Comparison of ENCODE assay signal across 12 cellular contexts in genomic region chr11:66691311-66691980, GRCh38. TPM values are rescaled to one million over a fixed set of nuclear protein-coding genes. Genes with fewer than 3 reads are reported as not detected.
DNase-seq lines count a peak whose midpoint lies in the region; ATAC-seq, FAIRE-seq and TF ChIP-seq lines count a peak whose summit lies in the region.
"Had no signal": no experiment of that assay in that cellular context is flagged by ENCODE, and none has a peak within 500 bp of the region (broad histone marks: within the 10 kb centered on the region; RNA-seq: fewer than 3 reads in every experiment).

No MANE protein-coding gene starts in this region.

- no peak overlapping the region for H2BK15ac ChIP-seq in H9 (ENCODE audit: low read depth, low read length)
- no peak overlapping the region for H2BK15ac ChIP-seq in H1 (ENCODE audit: low read length)

- peaks cover 14 to 92% (median 91%) of the 10 kb centered on the region in 3 experiments for H3K36me3 Mint-ChIP-seq in H9 (ENCODE audit: insufficient read depth in 1 of 3, low read depth in 3 of 3)
- H3K36me3 Mint-ChIP-seq: CD8-positive, alpha-beta memory T cell; IgD-negative memory B cell had no signal

- TF ChIP-seq EP300 in H1 (IDR thresholded peaks at IDR 0.05; ENCODE audit: borderline replicate concordance in 1 of 2, low read depth in 2 of 2, low read length in 2 of 2) = no peak

- H3K9me3 ChIP-seq in H9 (ENCODE audit: control insufficient read depth, low read depth, low read length) = no peaks in the 10 kb centered on the region
- no peaks in the 10 kb centered on the region for H3K9me3 ChIP-seq in H1 (ENCODE audit: insufficient read depth in 2 of 2, low read depth in 1 of 2, low read length in 1 of 2)
- H3K9me3 ChIP-seq in osteoblast (ENCODE audit: low read depth, low read length) = no peaks in the 10 kb centered on the region
- H3K9me3 ChIP-seq in aorta (ENCODE audit: control insufficient read depth, low read length) = no peaks in the 10 kb centered on the region
- no peaks in the 10 kb centered on the region for H3K9me3 ChIP-seq in Karpas-422 (ENCODE audit: low read length)

- no peaks in the 10 kb centered on the region for H3K27me3 ChIP-seq in H9 (ENCODE audit: insufficient read depth, low read length)
- H3K27me3 ChIP-seq in H1 (replicated peaks in 1 of 4; ENCODE audit: control insufficient read depth in 3 of 4, extremely low read depth in 1 of 4, insufficient read depth in 3 of 4, low read length in 3 of 4) = no peaks in the 10 kb centered on the region
- H3K27me3 ChIP-seq in osteoblast (ENCODE audit: insufficient read depth, low read length) = peaks cover 5% of the 10 kb centered on the region
- H3K27me3 ChIP-seq in aorta (ENCODE audit: control insufficient read depth in 1 of 2, insufficient read depth in 2 of 2, low read length in 1 of 2) = no peaks in the 10 kb centered on the region
- H3K27me3 ChIP-seq in Karpas-422 (ENCODE audit: low read length) = no peaks in the 10 kb centered on the region

- H3K27me3 Mint-ChIP-seq in H9 (ENCODE audit: low read depth) = no peaks in the 10 kb centered on the region
- H3K27me3 Mint-ChIP-seq: IgD-negative memory B cell had no signal

- H4K5ac ChIP-seq in H9 (ENCODE audit: insufficient read length, low read depth, low read length) (no peak overlapping the region), H1 (ENCODE audit: insufficient read length, low read depth, low read length) (no peak overlapping the region)

- no peaks in the 10 kb centered on the region for H4K20me1 ChIP-seq in H9 (ENCODE audit: control insufficient read depth, insufficient read depth, insufficient read length)
- peaks cover 0 to 7% of the 10 kb centered on the region in 2 experiments for H4K20me1 ChIP-seq in H1 (replicated peaks in 1 of 2; ENCODE audit: control insufficient read depth in 1 of 2, insufficient read depth in 2 of 2, low read length in 2 of 2)
- no peaks in the 10 kb centered on the region for H4K20me1 ChIP-seq in osteoblast (ENCODE audit: insufficient read depth, low read length)
- H4K20me1 ChIP-seq in Karpas-422 (ENCODE audit: insufficient read depth, low read depth, low read length) = no peaks in the 10 kb centered on the region

- H2BK12ac ChIP-seq in H9 (ENCODE audit: insufficient read length, low read depth, low read length) (no peak overlapping the region), H1 (ENCODE audit: low read depth, low read length) (no peak overlapping the region)

- H3K56ac ChIP-seq in H9 (ENCODE audit: insufficient read length, low read depth, low read length) (no peak overlapping the region), H1 (replicated peaks; ENCODE audit: insufficient read length, low read depth, low read length) (no peak overlapping the region)

- H3K27ac ChIP-seq in H9 (ENCODE audit: insufficient read length, low read depth, low read length) = no peak overlapping the region
- H3K27ac ChIP-seq in H1 (ENCODE audit: low read depth, low read length) = no peak overlapping the region
- no peak overlapping the region for H3K27ac ChIP-seq in osteoblast (ENCODE audit: low read depth, low read length)
- no peak overlapping the region for H3K27ac ChIP-seq in aorta (ENCODE audit: low read depth in 1 of 2, low read length in 2 of 2)
- no peak overlapping the region for H3K27ac ChIP-seq in Karpas-422 (ENCODE audit: low read length)
- H3K27ac ChIP-seq: KMS-11 had no signal

- H3K4me1 ChIP-seq in H9 (ENCODE audit: insufficient read depth, low read length) (no peaks in the 10 kb centered on the region), H1 (replicated peaks in 1 of 4; ENCODE audit: control insufficient read depth in 3 of 4, insufficient read depth in 4 of 4, low read length in 3 of 4) (peaks cover 0 to 3% (median 1%) of the 10 kb centered on the region in 4 experiments; a peak in 2 of 7 replicates), osteoblast (ENCODE audit: insufficient read depth, low read length) (no peaks in the 10 kb centered on the region), aorta (ENCODE audit: control insufficient read depth in 1 of 2, insufficient read depth in 2 of 2, low read length in 2 of 2) (no peaks in the 10 kb centered on the region), Karpas-422 (ENCODE audit: low read length) (peaks cover 4% of the 10 kb centered on the region; the same call in 1 of the 2 replicates)

- H3K23me2 ChIP-seq in H9 (ENCODE audit: insufficient read length, low read depth, low read length, poor library complexity, severe bottlenecking) (no peaks in the 10 kb centered on the region), H1 (ENCODE audit: low read depth, low read length) (no peaks in the 10 kb centered on the region)

- H3K23ac ChIP-seq in H9 (ENCODE audit: insufficient read length, low read depth, low read length) (no peak overlapping the region), H1 (ENCODE audit: insufficient read length) (no peak overlapping the region)

- peak overlapping the region in 2 of 3 experiments; percentile 25 to 33; a peak in 2 of 7 replicates for H3K27ac Mint-ChIP-seq in H9
- H3K27ac Mint-ChIP-seq: CD8-positive, alpha-beta memory T cell; IgD-negative memory B cell had no signal

- H3K4me3 ChIP-seq in H1 (ENCODE audit: extremely low read depth in 1 of 4, insufficient read depth in 2 of 4, low read depth in 3 of 4, low read length in 4 of 4) (no peak overlapping the region), osteoblast (ENCODE audit: insufficient read depth, low read length) (no peak overlapping the region), aorta (ENCODE audit: low read length in 2 of 2) (no peak overlapping the region), Karpas-422 (ENCODE audit: low read length) (no peak overlapping the region)

- H3T11ph ChIP-seq in H9 (ENCODE audit: low read length) = no peak overlapping the region

- H3K36me3 ChIP-seq in H1 (ENCODE audit: control insufficient read depth in 2 of 4, insufficient read depth in 4 of 4, low read length in 3 of 4) (peaks cover 29 to 64% (median 56%) of the 10 kb centered on the region in 4 experiments; a peak in 7 of 8 replicates), osteoblast (ENCODE audit: insufficient read depth, low read length) (no peaks in the 10 kb centered on the region), aorta (ENCODE audit: control insufficient read depth in 1 of 2, insufficient read depth in 2 of 2, low read length in 1 of 2) (no peaks in the 10 kb centered on the region), Karpas-422 (ENCODE audit: insufficient read depth, low read length) (no peaks in the 10 kb centered on the region)

- no peak for DNase-seq in H9
- DNase-seq in H1 (ENCODE audit: low read depth in 1 of 2, low spot score in 2 of 2) = no peak
- DNase-seq in osteoblast (ENCODE audit: insufficient read length, low spot score, missing footprints) = peak; percentile 60
- peak; percentile 21 to 71 for DNase-seq in aorta
- DNase-seq in Karpas-422 = no peak
- DNase-seq in activated gamma-delta T cell treated with Interleukin-2 at 50 U/mL for 16 hours = no peak
- DNase-seq: DMS 273 treated with DMSO at 0.1 percent for 48 hours had no signal

- H3K79me1 ChIP-seq in H9 (ENCODE audit: insufficient read depth, low read depth, low read length, poor library complexity, severe bottlenecking) (no peaks in the 10 kb centered on the region), H1 (ENCODE audit: low read depth, low read length) (no peaks in the 10 kb centered on the region)

- H3K79me2 ChIP-seq in H9 (ENCODE audit: insufficient read depth, low read length) (no peaks in the 10 kb centered on the region), H1 (ENCODE audit: control insufficient read depth in 1 of 2, insufficient read depth in 2 of 2, low read length in 2 of 2) (no peaks in the 10 kb centered on the region), osteoblast (ENCODE audit: insufficient read depth, low read length) (no peaks in the 10 kb centered on the region), Karpas-422 (ENCODE audit: low read length) (no peaks in the 10 kb centered on the region)

- peaks cover 5 to 8% of the 10 kb centered on the region in 2 experiments; a peak in 1 of 4 replicates for H3K4me1 Mint-ChIP-seq in H9

- H2AK5ac ChIP-seq in H9 (ENCODE audit: insufficient read length, low read length) (no peak overlapping the region), H1 (ENCODE audit: low read depth, low read length) (no peak overlapping the region)

- no peak overlapping the region for H2AFZ ChIP-seq in H9 (ENCODE audit: low read length)
- H2AFZ ChIP-seq in H1 (ENCODE audit: low read length) = no peak overlapping the region
- H2AFZ ChIP-seq in osteoblast (ENCODE audit: low read length) = no peak overlapping the region
- no peak overlapping the region for H2AFZ ChIP-seq in Karpas-422 (ENCODE audit: low read length)

- H3K14ac ChIP-seq in H9 (ENCODE audit: insufficient read depth, low read length) = no peak overlapping the region
- H3K14ac ChIP-seq in H1 (ENCODE audit: insufficient read length) = no peak overlapping the region

- FAIRE-seq in H1 (lab: Jason Lieb, UNC) = no peak
- FAIRE-seq: GM18507 had no signal

- H3K4me2 ChIP-seq in H9 (ENCODE audit: insufficient read depth, insufficient read length, low read length) = no peak overlapping the region
- no peak overlapping the region for H3K4me2 ChIP-seq in H1 (ENCODE audit: insufficient read depth in 1 of 2, low read depth in 2 of 2, low read length in 2 of 2)
- H3K4me2 ChIP-seq in osteoblast (ENCODE audit: insufficient read depth, low read length) = no peak overlapping the region
- no peak overlapping the region for H3K4me2 ChIP-seq in Karpas-422 (ENCODE audit: low read depth, low read length, poor library complexity, severe bottlenecking)
- H3K4me2 ChIP-seq: KMS-11 had no signal

- no peak overlapping the region for H2BK5ac ChIP-seq in H9 (ENCODE audit: insufficient read length, low read length)
- H2BK5ac ChIP-seq in H1 (ENCODE audit: low read depth, low read length) = no peak overlapping the region

- CTCF ChIA-PET in H1 (lab: Charles Lee; ENCODE audit: partially characterized antibody) = interaction anchor here (0.6 to 7.5 kb wide), 5 partner anchors 141 to 787 kb away, joined by 3 to 90 read pairs (median 4); no protein-coding TSS in a partner anchor

- H3K9ac ChIP-seq in H9 (ENCODE audit: extremely low read depth, insufficient read length, low read length) (no peak overlapping the region), H1 (replicated peaks in 1 of 4; ENCODE audit: extremely low read depth in 1 of 4, low read depth in 3 of 4, low read length in 3 of 4) (no peak overlapping the region), Karpas-422 (ENCODE audit: low read length) (no peak overlapping the region)
- H3K9ac ChIP-seq: KMS-11 had no signal

- H2BK120ac ChIP-seq in H9 (ENCODE audit: low read depth, low read length, poor library complexity, severe bottlenecking) = no peak overlapping the region
- no peak overlapping the region for H2BK120ac ChIP-seq in H1 (replicated peaks; ENCODE audit: low read depth, low read length)

- no peak overlapping the region for H3K4me3 Mint-ChIP-seq in H9
- H3K4me3 Mint-ChIP-seq: CD8-positive, alpha-beta memory T cell; IgD-negative memory B cell had no signal

- POLR2A ChIA-PET in H1 (lab: Charles Lee; ENCODE audit: partially characterized antibody) = interaction anchor here (1.6 kb wide), 1 partner anchor 126 kb away, joined by 4 read pairs; no protein-coding TSS in a partner anchor

- H4K8ac ChIP-seq in H9 (replicated peaks; ENCODE audit: insufficient read length, low read depth, low read length) (no peak overlapping the region), H1 (ENCODE audit: extremely low read depth, insufficient read depth, low read length) (peak overlapping the region; percentile 18; the same call in 1 of the 2 replicates)

- no peak for TF ChIP-seq RAD21 in H1 (IDR thresholded peaks at IDR 0.05 in 1 of 2, conservative IDR thresholded peaks at IDR 0.05 in 1 of 2; ENCODE audit: low read depth in 2 of 2, low read length in 2 of 2)

- TF ChIP-seq POLR2A in H1 (IDR thresholded peaks at IDR 0.05; ENCODE audit: control extremely low read depth in 1 of 2, low read depth in 2 of 2, low read length in 2 of 2) = no peak

- H4K91ac ChIP-seq in H9 (ENCODE audit: insufficient read length, low read depth, low read length) (no peak overlapping the region), H1 (replicated peaks; ENCODE audit: insufficient read length, low read length) (no peak overlapping the region)

- intact Hi-C loops in aorta (cut with DNase I) = loop anchor here in 1 of 2 donors (5.0 kb wide), 1 partner anchor 191 kb away; no protein-coding TSS in a partner anchor

- H2BK20ac ChIP-seq in H9 (ENCODE audit: low read depth, low read length, poor library complexity, severe bottlenecking) (no peak overlapping the region), H1 (ENCODE audit: low read length) (no peak overlapping the region)

- no CpG with 5 or more reads among the region's 38 CpGs for WGBS in H9 (ENCODE audit: extremely low coverage, insufficient read length, low lambda C conversion rate)
- WGBS in H1 (ENCODE audit: extremely low coverage in 1 of 2, insufficient coverage in 1 of 2, insufficient read length in 1 of 2, insufficient replicate concordance in 2 of 2, low coverage in 1 of 2, low lambda C conversion rate in 2 of 2, missing lambda C conversion rate in 1 of 2), 2 experiments = 89% methylated on average over 37 of the region's 38 CpGs; no CpG with 5 or more reads in 1 of the 2 experiments
- 93 to 94% methylated on average over 38 of the region's 38 CpGs for WGBS in aorta, 2 donors

- H3K4ac ChIP-seq in H9 (ENCODE audit: low read depth, low read length) (no peak overlapping the region), H1 (replicated peaks; ENCODE audit: insufficient read length, low read depth, low read length) (no peak overlapping the region)

- H3K18ac ChIP-seq in H9 (ENCODE audit: insufficient read length, low read depth, low read length) = no peak overlapping the region
- H3K18ac ChIP-seq in H1 (ENCODE audit: extremely low read depth, low read length) = no peak overlapping the region

- H3K9me2 ChIP-seq in Karpas-422 (replicated peaks; ENCODE audit: insufficient read depth, low read length) = no peaks in the 10 kb centered on the region

- H3K9me3 Mint-ChIP-seq in H9 = no peaks in the 10 kb centered on the region; a peak in 1 of 5 replicates
- H3K9me3 Mint-ChIP-seq: CD8-positive, alpha-beta memory T cell; IgD-negative memory B cell had no signal

- ATAC-seq in aorta (ENCODE audit: low FRiP score) (no peak), HG03457 (IDR thresholded peaks at IDR 0.05; ENCODE audit: unreplicated experiment) (no peak)

- no peak for TF ChIP-seq CTCF in H9 (conservative IDR thresholded peaks at IDR 0.05)
- no peak for TF ChIP-seq CTCF in H1 (IDR thresholded peaks at IDR 0.05; ENCODE audit: control extremely low read depth in 1 of 3, insufficient read depth in 1 of 3, low read depth in 1 of 3, low read length in 3 of 3)
- no peak for TF ChIP-seq CTCF in osteoblast (IDR thresholded peaks at IDR 0.05; ENCODE audit: extremely low read depth, low read depth, low read length)

RNA-seq across cellular contexts. Expression of gene RBM4B, which starts 13.8 kb away (rescaled TPM):
- total RNA-seq in H9 (2021) (34.0 and 36.9 TPM in 2 replicates), osteoblast (19.2 and 21.8 TPM in 2 replicates), aorta (10 to 100 TPM in 1 of 2 donors, 1 to 10 TPM in 1; 9.2 to 16.5 TPM)
- 27.5 and 30.6 TPM in 2 replicates for total RNA-seq in H1 (2021; fragmentation: NEBNext Ultra II Directional; extraction: Animal tissue kit (Norgen Biotek cat#: 25700))
- polyA plus RNA-seq in H1 (2011; rRNA removed) (19.2 and 30.5 TPM in 2 replicates), aorta (10 to 100 TPM in 1 of 2 donors, 1 to 10 TPM in 1; 7.3 to 12.3 TPM)
- 32.9 TPM for polyA plus RNA-seq in H1 (2011; cell fraction: cytosol; rRNA removed)
- 37.4 TPM for polyA plus RNA-seq in H1 (2011; cell fraction: nucleus; rRNA removed)
- polyA plus RNA-seq in H1 (2012, experiment 1 of 2) = 25.2 to 37.5 TPM (median 29.7 TPM) in 4 replicates
- 7.2 TPM for polyA plus RNA-seq in H1 (2012, experiment 2 of 2)
- 25.9 TPM for polyA plus RNA-seq in H1 (2013, experiment 1 of 2)
- polyA plus RNA-seq in H1 (2013, experiment 2 of 2) = 24.2 TPM
- 25.2 and 29.1 TPM in 2 replicates for polyA minus RNA-seq in H1 (2011; rRNA and poly(A)+ RNA removed)
- 11.6 TPM for polyA minus RNA-seq in H1 (2011; cell fraction: cytosol; rRNA and poly(A)+ RNA removed)
- 24.8 TPM for polyA minus RNA-seq in H1 (2011; cell fraction: nucleus; rRNA and poly(A)+ RNA removed)
- 39.5 and 43.2 TPM in 2 replicates for total RNA-seq in Karpas-422 (2014; rRNA removed; shearing (Covaris generic); ENCODE audit: low replicate concordance)

RNA-seq across cellular contexts. Expression of gene SPTBN2, which starts 37.6 kb away (rescaled TPM):
- total RNA-seq in H9 (2021) (80.4 and 84.8 TPM in 2 replicates), osteoblast (0.88 and 2.2 TPM in 2 replicates), aorta (10 to 100 TPM in 1 of 2 donors, 1 to 10 TPM in 1; 1.7 to 16.5 TPM)
- total RNA-seq in H1 (2021; fragmentation: NEBNext Ultra II Directional; extraction: Animal tissue kit (Norgen Biotek cat#: 25700)) = 69.0 and 71.4 TPM in 2 replicates
- polyA plus RNA-seq in H1 (2011; rRNA removed) (19.1 and 25.9 TPM in 2 replicates), aorta (under 1 TPM; under 0.01 to 0.08 TPM)
- polyA plus RNA-seq in H1 (2011; cell fraction: cytosol; rRNA removed) = 22.8 TPM
- polyA plus RNA-seq in H1 (2011; cell fraction: nucleus; rRNA removed) = 87.4 TPM
- 33.8 to 72.3 TPM (median 66.2 TPM) in 4 replicates for polyA plus RNA-seq in H1 (2012, experiment 1 of 2)
- 35.6 TPM for polyA plus RNA-seq in H1 (2012, experiment 2 of 2)
- polyA plus RNA-seq in H1 (2013, experiment 1 of 2) = 24.5 TPM
- polyA plus RNA-seq in H1 (2013, experiment 2 of 2) = 25.1 TPM
- polyA minus RNA-seq in H1 (2011; rRNA and poly(A)+ RNA removed) = 37.3 and 37.6 TPM in 2 replicates
- 28.1 TPM for polyA minus RNA-seq in H1 (2011; cell fraction: cytosol; rRNA and poly(A)+ RNA removed)
- polyA minus RNA-seq in H1 (2011; cell fraction: nucleus; rRNA and poly(A)+ RNA removed) = 34.3 TPM
- 18.9 and 72.0 TPM in 2 replicates for total RNA-seq in Karpas-422 (2014; rRNA removed; shearing (Covaris generic); ENCODE audit: low replicate concordance)
- polyA plus RNA-seq: CD8-positive, alpha-beta memory T cell; IgD-negative memory B cell had no signal

RNA-seq across cellular contexts. Expression of gene RBM4, which starts 52.9 kb away (rescaled TPM):
- 264 and 272 TPM in 2 replicates for total RNA-seq in H9 (2021)
- total RNA-seq in H1 (2021; fragmentation: NEBNext Ultra II Directional; extraction: Animal tissue kit (Norgen Biotek cat#: 25700)) = 192 and 201 TPM in 2 replicates
- 276 and 330 TPM in 2 replicates for polyA plus RNA-seq in H1 (2011; rRNA removed)
- polyA plus RNA-seq in H1 (2011; cell fraction: cytosol; rRNA removed) = 251 TPM
- polyA plus RNA-seq in H1 (2011; cell fraction: nucleus; rRNA removed) = 120 TPM
- 211 to 279 TPM (median 233 TPM) in 4 replicates for polyA plus RNA-seq in H1 (2012, experiment 1 of 2)
- 264 TPM for polyA plus RNA-seq in H1 (2012, experiment 2 of 2)
- 129 TPM for polyA plus RNA-seq in H1 (2013, experiment 1 of 2)
- 128 TPM for polyA plus RNA-seq in H1 (2013, experiment 2 of 2)
- polyA minus RNA-seq in H1 (2011; rRNA and poly(A)+ RNA removed) = 233 and 261 TPM in 2 replicates
- polyA minus RNA-seq in H1 (2011; cell fraction: cytosol; rRNA and poly(A)+ RNA removed) = 68.5 TPM
- polyA minus RNA-seq in H1 (2011; cell fraction: nucleus; rRNA and poly(A)+ RNA removed) = 155 TPM
- total RNA-seq in osteoblast = 80.4 and 84.0 TPM in 2 replicates
- 10 to 100 TPM; 86.9 to 98.1 TPM for total RNA-seq in aorta
- 10 to 100 TPM; 78.6 to 91.1 TPM for polyA plus RNA-seq in aorta
- 103 and 141 TPM in 2 replicates for total RNA-seq in Karpas-422 (2014; rRNA removed; shearing (Covaris generic); ENCODE audit: low replicate concordance)

Comparison
In these comparisons a context has a peak if more than half of its experiments do, and no peak if none do; other contexts are left out.
1. DNase-seq: peak in osteoblast (single experiment) and aorta (2 of 2); none in H9 (single experiment), H1 (0 of 2), Karpas-422 (single experiment) and activated gamma-delta T cell treated with Interleukin-2 at 50 U/mL for 16 hours (single experiment).